8 cellular contexts compared by ENCODE assay signal in the genomic region with DNA sequence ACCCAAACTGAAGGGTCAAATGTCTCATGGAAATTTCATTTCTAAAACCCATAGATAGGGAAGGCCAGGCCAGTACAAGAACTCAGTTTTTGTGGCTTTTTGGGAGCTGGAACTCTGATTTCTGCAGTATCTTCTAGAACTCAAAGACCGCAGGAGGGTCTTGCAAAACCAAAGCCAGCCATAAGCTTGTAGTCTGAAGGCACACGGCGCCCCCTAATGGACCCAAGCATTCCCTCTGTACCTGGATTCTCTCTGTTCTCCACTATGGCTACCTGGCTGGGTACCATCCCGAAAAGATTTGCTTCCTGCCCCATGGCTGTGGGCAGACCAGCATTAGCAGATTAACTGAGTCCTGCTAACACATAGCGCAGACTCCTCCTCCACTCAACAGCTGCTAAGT.
A peak's percentile ranks its signal among the peaks of the same experiment; 100 is the strongest.
DNase-seq lines count a peak whose midpoint lies in the region; ATAC-seq and TF ChIP-seq lines count a peak whose summit lies in the region.
"Had no signal": no experiment of that assay in that cellular context is flagged by ENCODE, and none has a peak within 500 bp of the region (broad histone marks: within the 10 kb centered on the region; RNA-seq: fewer than 3 reads in every experiment).

No MANE protein-coding gene starts in this region.

- H3K9me3 ChIP-seq in tibial artery: no peaks in the 10 kb centered on the region
- H3K9me3 ChIP-seq: neutrophil had no signal

- H3K27me3 ChIP-seq in tibial artery: no peaks in the 10 kb centered on the region

- H3K4me3 ChIP-seq in tibial artery: no peak overlapping the region

- DNase-seq in GM13977 (ENCODE audit: low spot score) (peak; percentile 14), NCI-H1930 (lab: John Stamatoyannopoulos, UW) (peak; percentile 54 to 65), MCF 10A (ENCODE audit: unreplicated experiment) (peak; percentile 62), medulla oblongata (ENCODE audit: extremely low spot score) (peak; percentile 12), AG08395 (ENCODE audit: low spot score) (no peak), tibial artery (no peak)
- DNase-seq in effector memory CD8-positive, alpha-beta T cell: no peak

- BruUV-seq in MCF 10A (replicated peaks; lab: Mats Ljungman, UMichigan): no TSS peak

- POLR2A ChIA-PET in MCF 10A (lab: Yijun Ruan, JAX): no interaction called here

- H3K36me3 Mint-ChIP-seq in MCF 10A (ENCODE audit: insufficient read depth, unreplicated experiment): no peaks in the 10 kb centered on the region
- no peaks in the 10 kb centered on the region for H3K36me3 Mint-ChIP-seq in effector memory CD8-positive, alpha-beta T cell (ENCODE audit: insufficient read depth)

- no peak for ATAC-seq in effector memory CD8-positive, alpha-beta T cell (replicated peaks)

- no peaks in the 10 kb centered on the region for H3K4me1 Mint-ChIP-seq in MCF 10A (ENCODE audit: insufficient read depth, unreplicated experiment)
- peaks cover 0 to 4% of the 10 kb centered on the region in 2 donors for H3K4me1 Mint-ChIP-seq in effector memory CD8-positive, alpha-beta T cell (ENCODE audit: low read depth in 2 of 2)

- no peak overlapping the region for H3K27ac ChIP-seq in tibial artery
- H3K27ac ChIP-seq: neutrophil had no signal

- no peaks in the 10 kb centered on the region for H3K4me1 ChIP-seq in tibial artery

- in situ Hi-C loops in GM13977 (cut with MboI; ENCODE audit: low pct_unique_long_range_greater_than_20kb, low sequenced_read_pairs, unreplicated experiment): loop anchor here (25.0 kb wide), 2 partner anchors 1249 to 1774 kb away; no protein-coding TSS in a partner anchor

- no peak overlapping the region for H3K27ac Mint-ChIP-seq in MCF 10A (ENCODE audit: low read depth, unreplicated experiment)
- H3K27ac Mint-ChIP-seq in effector memory CD8-positive, alpha-beta T cell: no peak overlapping the region

- H3K27me3 Mint-ChIP-seq in MCF 10A (ENCODE audit: insufficient read depth, unreplicated experiment): no peaks in the 10 kb centered on the region
- H3K27me3 Mint-ChIP-seq in effector memory CD8-positive, alpha-beta T cell: peaks cover 35 to 47% of the 10 kb centered on the region in 2 donors

- H3K9me3 Mint-ChIP-seq in MCF 10A (ENCODE audit: unreplicated experiment): no peaks in the 10 kb centered on the region
- H3K9me3 Mint-ChIP-seq in effector memory CD8-positive, alpha-beta T cell: no peaks in the 10 kb centered on the region

- TF ChIP-seq CTCF in GM13977 (IDR thresholded peaks at IDR 0.05; ENCODE audit: extremely low read depth, insufficient read depth, missing control alignments) (peak; percentile 53), MCF 10A (IDR thresholded peaks at IDR 0.05; ENCODE audit: unreplicated experiment) (peak; percentile 33), tibial artery (IDR thresholded peaks at IDR 0.05) (peak in 1 of 2 experiments; percentile 11)

- CTCF ChIA-PET in MCF 10A (lab: Yijun Ruan, JAX): interaction anchor here (0.6 to 8.2 kb wide), 17 partner anchors 11 to 1767 kb away, joined by 3 to 138 read pairs (median 4); no protein-coding TSS in a partner anchor

- no peaks in the 10 kb centered on the region for H3K36me3 ChIP-seq in tibial artery
- H3K36me3 ChIP-seq: neutrophil had no signal

- intact Hi-C loops in MCF 10A (cut with micrococcal nuclease): loop anchor here (10.0 kb wide), 3 partner anchors 171 to 1771 kb away; no protein-coding TSS in a partner anchor
- intact Hi-C loops in tibial artery (cut with DNase I; ENCODE audit: low total_unique reads): no loop called here

- H3K4me3 Mint-ChIP-seq in MCF 10A (ENCODE audit: unreplicated experiment): no peak overlapping the region
- H3K4me3 Mint-ChIP-seq in effector memory CD8-positive, alpha-beta T cell: no peak overlapping the region

Comparison
In these comparisons a context has a peak if more than half of its experiments do, and no peak if none do; other contexts are left out.
1. DNase-seq: peak in GM13977 (single experiment), NCI-H1930 (2 of 2), MCF 10A (single experiment) and medulla oblongata (single experiment); none in AG08395 (single experiment), tibial artery (0 of 2) and effector memory CD8-positive, alpha-beta T cell (0 of 3).